ENCODE assay signal across 21 cellular contexts in the genomic region with DNA sequence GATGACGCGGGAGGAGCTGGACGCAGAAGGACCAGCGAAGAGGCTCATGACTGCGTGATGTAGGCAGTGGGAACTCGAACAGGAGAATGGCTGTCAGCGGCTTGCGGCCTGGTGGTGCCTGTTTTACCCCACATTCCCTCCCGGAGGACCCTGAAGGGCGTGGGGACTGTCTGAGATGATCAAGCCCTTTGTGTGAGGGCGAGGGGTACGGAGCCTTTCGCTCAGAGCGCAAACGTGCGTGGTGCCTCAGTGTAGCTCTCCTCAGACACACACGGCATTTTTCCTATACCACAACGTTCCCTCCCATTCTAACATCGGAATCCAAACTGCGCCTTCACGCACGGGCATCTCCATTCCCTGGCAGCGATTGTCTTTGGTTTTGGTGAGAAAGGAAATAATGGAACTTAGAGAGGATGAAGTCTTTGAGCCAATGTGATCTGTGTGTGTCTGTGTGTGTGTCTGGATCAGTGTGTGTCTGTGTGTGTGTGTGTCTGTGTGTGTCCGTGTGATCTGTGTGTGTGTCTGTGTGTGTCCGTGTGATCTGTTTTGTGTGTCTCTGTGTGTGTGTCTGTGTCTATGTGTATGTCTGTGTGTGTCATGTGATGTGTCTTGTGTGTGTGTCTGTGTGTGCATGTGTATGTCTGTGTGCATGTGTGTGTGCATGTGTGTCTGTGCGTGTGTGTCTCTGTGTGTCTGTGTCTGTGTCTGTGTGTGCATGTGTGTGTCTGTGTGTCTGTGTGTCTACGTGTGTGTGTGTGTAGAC. TPM values are rescaled to one million over a fixed set of nuclear protein-coding genes. Genes with fewer than 3 reads are reported as not detected.
DNase-seq lines count a peak whose midpoint lies in the region; ATAC-seq, FAIRE-seq and TF ChIP-seq lines count a peak whose summit lies in the region.
"Had no signal": no experiment of that assay in that cellular context is flagged by ENCODE, and none has a peak within 500 bp of the region (broad histone marks: within the 10 kb centered on the region; RNA-seq: fewer than 3 reads in every experiment).

No MANE protein-coding gene starts in this region.

- TF ChIP-seq POLR2A in A549 (IDR thresholded peaks at IDR 0.05; ENCODE audit: low read length) (0 out of 2 replicates have a peak, but pooled peaks have one; percentile 11), testis (IDR thresholded peaks at IDR 0.05) (no peak)

- DNase-seq in A549 (ENCODE audit: low read depth in 1 of 2, low spot score in 1 of 2) (no peak), Calu3 (no peak), mesenchymal stem cell (peak; percentile 20), NCI-H1694 (lab: John Stamatoyannopoulos, UW) (no peak), testis (no peak), activated gamma-delta T cell (lab: John Stamatoyannopoulos, UW) (no peak)
- DNase-seq: activated CD4-positive, alpha-beta T cell treated with anti-CD3 and anti-CD28 coated beads, Interleukin-2, amount 50 U/mL, for 48 hours; activated T-cell treated with anti-CD3 and anti-CD28 coated beads for 4 hours; AML-193; cortex of kidney; foreskin fibroblast; GDM1; NCI-H1436 had no signal

- no peaks in the 10 kb centered on the region for H3K36me3 ChIP-seq in mesenchymal stem cell (ENCODE audit: control insufficient read depth in 1 of 2, insufficient read depth in 2 of 2, low read depth in 1 of 2, low read length in 2 of 2)
- H3K36me3 ChIP-seq in testis (ENCODE audit: low read depth, missing control alignments): no peaks in the 10 kb centered on the region

- BruUV-seq in Calu3 (replicated peaks; lab: Mats Ljungman, UMichigan): no TSS peak

- CTCF ChIA-PET in A549 (lab: Yijun Ruan, JAX) (interaction anchor here (1.8 to 3.1 kb wide), 2 partner anchors 11 to 36 kb away, joined by 7 read pairs; a partner anchor contains a TSS), Calu3 (lab: Charles Lee) (no interaction called here)

- H3K27me3 ChIP-seq in mesenchymal stem cell (ENCODE audit: control insufficient read depth in 1 of 2, insufficient read depth in 1 of 2, low read length in 2 of 2): peaks cover 0 to 72% of the 10 kb centered on the region in 2 experiments
- no peaks in the 10 kb centered on the region for H3K27me3 ChIP-seq in testis
- H3K27me3 ChIP-seq: body of pancreas had no signal

- TF ChIP-seq EP300 in A549 (IDR thresholded peaks at IDR 0.05): no peak

- no peak overlapping the region for H2BK120ac ChIP-seq in mesenchymal stem cell (ENCODE audit: low read depth, low read length)

- H3K27ac ChIP-seq in A549 (no peak overlapping the region), VCaP (0 out of 2 replicates have a peak overlapping the region, but pooled peaks have one; percentile 88), mesenchymal stem cell (ENCODE audit: low read length, poor library complexity, severe bottlenecking) (no peak overlapping the region), testis (no peak overlapping the region)
- H3K27ac ChIP-seq: body of pancreas, parathyroid adenoma had no signal

- WGBS in A549 (ENCODE audit: missing lambda C conversion rate): 83% methylated on average over 27 of the region's 27 CpGs
- 87% methylated on average over 22 of the region's 27 CpGs for WGBS in mesenchymal stem cell
- WGBS in testis, 2 donors: 80 to 84% methylated on average over 27 of the region's 27 CpGs

- no peaks in the 10 kb centered on the region for H3K9me3 Mint-ChIP-seq in Calu3 (ENCODE audit: low read depth, unreplicated experiment)
- H3K9me3 Mint-ChIP-seq in stimulated activated memory B cell treated with anti-CD40 and anti-IgM and Interleukin-4, amounts not matched to agents 10 μg/mL and 1 μg/mL and 100 μg/mL, for 72 hours: peaks cover 4% of the 10 kb centered on the region

- no peak overlapping the region for H4K91ac ChIP-seq in mesenchymal stem cell (ENCODE audit: low read length)

- peaks cover 78% of the 10 kb centered on the region for H3K36me3 Mint-ChIP-seq in Calu3 (ENCODE audit: insufficient read depth, unreplicated experiment)
- no peaks in the 10 kb centered on the region for H3K36me3 Mint-ChIP-seq in stimulated activated memory B cell treated with anti-CD40 and anti-IgM and Interleukin-4, amounts not matched to agents 10 μg/mL and 1 μg/mL and 100 μg/mL, for 72 hours
- H3K36me3 Mint-ChIP-seq: activated naive CD8-positive, alpha-beta T cell had no signal

- H3K14ac ChIP-seq in mesenchymal stem cell (ENCODE audit: low read length in 2 of 2): no peak overlapping the region

- no peak overlapping the region for H4K8ac ChIP-seq in mesenchymal stem cell (ENCODE audit: low read length)

- H2AFZ ChIP-seq in mesenchymal stem cell (ENCODE audit: low read depth, low read length): no peak overlapping the region
- H2AFZ ChIP-seq: parathyroid adenoma had no signal

- no peak overlapping the region for H3K9ac ChIP-seq in mesenchymal stem cell (ENCODE audit: low read length)
- H3K9ac ChIP-seq: parathyroid adenoma had no signal

- H3K27me3 Mint-ChIP-seq in Calu3 (ENCODE audit: unreplicated experiment): no peaks in the 10 kb centered on the region
- H3K27me3 Mint-ChIP-seq in stimulated activated memory B cell treated with anti-CD40 and anti-IgM and Interleukin-4, amounts not matched to agents 10 μg/mL and 1 μg/mL and 100 μg/mL, for 72 hours: peaks cover 51% of the 10 kb centered on the region
- H3K27me3 Mint-ChIP-seq: activated naive CD8-positive, alpha-beta T cell had no signal

- H3K9me3 ChIP-seq in A549: no peaks in the 10 kb centered on the region
- no peaks in the 10 kb centered on the region for H3K9me3 ChIP-seq in mesenchymal stem cell (ENCODE audit: control insufficient read depth, low read length)
- H3K9me3 ChIP-seq in testis: no peaks in the 10 kb centered on the region
- H3K9me3 ChIP-seq: body of pancreas had no signal

- TF ChIP-seq RAD21 in A549 (conservative IDR thresholded peaks at IDR 0.05 in 1 of 2, IDR thresholded peaks at IDR 0.05 in 1 of 2): no peak

- H3K4me2 ChIP-seq in A549 (no peak overlapping the region), mesenchymal stem cell (ENCODE audit: low read length, poor library complexity, severe bottlenecking) (no peak overlapping the region)

- H3K4ac ChIP-seq in mesenchymal stem cell (ENCODE audit: low read depth in 1 of 2, low read length in 2 of 2): no peak overlapping the region

- peak overlapping the region; percentile 1 for H3K4me3 Mint-ChIP-seq in Calu3 (ENCODE audit: low read depth, unreplicated experiment)
- H3K4me3 Mint-ChIP-seq in stimulated activated memory B cell treated with anti-CD40 and anti-IgM and Interleukin-4, amounts not matched to agents 10 μg/mL and 1 μg/mL and 100 μg/mL, for 72 hours: no peak overlapping the region
- H3K4me3 Mint-ChIP-seq: activated naive CD8-positive, alpha-beta T cell had no signal

- no peak overlapping the region for H2BK5ac ChIP-seq in mesenchymal stem cell (ENCODE audit: low read depth, low read length, poor library complexity, severe bottlenecking)

- H3K4me1 ChIP-seq in A549 (peaks cover 8% of the 10 kb centered on the region), mesenchymal stem cell (ENCODE audit: control insufficient read depth, insufficient read depth, low read depth, low read length) (peaks cover 24% of the 10 kb centered on the region), testis (peaks cover 4% of the 10 kb centered on the region)
- H3K4me1 ChIP-seq: parathyroid adenoma had no signal

- intact Hi-C loops in Calu3 (cut with micrococcal nuclease; ENCODE audit: unreplicated experiment): no loop called here
- intact Hi-C loops in testis (cut with DNase I; ENCODE audit: low total_unique reads): no loop called here

- no peaks in the 10 kb centered on the region for H3K79me1 ChIP-seq in mesenchymal stem cell (replicated peaks; ENCODE audit: low read length, poor library complexity, severe bottlenecking)

- H2BK15ac ChIP-seq in mesenchymal stem cell (ENCODE audit: low read depth, poor library complexity, severe bottlenecking): no peak overlapping the region

- H3K27ac Mint-ChIP-seq in Calu3 (ENCODE audit: unreplicated experiment): peak overlapping the region; percentile 4
- H3K27ac Mint-ChIP-seq in stimulated activated memory B cell treated with anti-CD40 and anti-IgM and Interleukin-4, amounts not matched to agents 10 μg/mL and 1 μg/mL and 100 μg/mL, for 72 hours: no peak overlapping the region
- H3K27ac Mint-ChIP-seq: activated naive CD8-positive, alpha-beta T cell had no signal

- POLR2A ChIA-PET in A549 (lab: Yijun Ruan, JAX): interaction anchor here (2.9 kb wide), 1 partner anchor 12 kb away, joined by 15 read pairs; a partner anchor contains a TSS

- no peak for FAIRE-seq in A549 (lab: Jason Lieb, UNC)
- FAIRE-seq: GM12892, TTC549 had no signal

- TF ChIP-seq CTCF in A549 (IDR thresholded peaks at IDR 0.05) (no peak), Calu3 (IDR thresholded peaks at IDR 0.05; ENCODE audit: unreplicated experiment) (no peak), VCaP (conservative IDR thresholded peaks at IDR 0.05) (no peak), testis (IDR thresholded peaks at IDR 0.05) (no peak)

- H2BK12ac ChIP-seq in mesenchymal stem cell (ENCODE audit: low read length in 2 of 2): no peak overlapping the region

- H3K4me1 Mint-ChIP-seq in Calu3 (ENCODE audit: low read depth, unreplicated experiment): peaks cover 46% of the 10 kb centered on the region
- H3K4me1 Mint-ChIP-seq in stimulated activated memory B cell treated with anti-CD40 and anti-IgM and Interleukin-4, amounts not matched to agents 10 μg/mL and 1 μg/mL and 100 μg/mL, for 72 hours: peaks cover 22% of the 10 kb centered on the region

- H3K18ac ChIP-seq in mesenchymal stem cell (ENCODE audit: low read depth in 1 of 2, low read length in 2 of 2): no peak overlapping the region

- no peak for ATAC-seq in A549
- no peak for ATAC-seq in stimulated activated memory B cell treated with anti-CD40 and anti-IgM and Interleukin-4, amounts not matched to agents 10 μg/mL and 1 μg/mL and 100 μg/mL, for 72 hours
- ATAC-seq: body of pancreas had no signal

- no peak overlapping the region for H3K23ac ChIP-seq in mesenchymal stem cell (ENCODE audit: low read length in 2 of 2)

- H3K4me3 ChIP-seq in A549 (no peak overlapping the region), mesenchymal stem cell (ENCODE audit: insufficient read depth in 1 of 2, low read depth in 1 of 2, low read length in 2 of 2) (no peak overlapping the region), testis (no peak overlapping the region)
- H3K4me3 ChIP-seq: body of pancreas had no signal

- no peak overlapping the region for H2AK5ac ChIP-seq in mesenchymal stem cell (ENCODE audit: low read length, severe bottlenecking)

RNA-seq across cellular contexts. Expression of a gene that starts 5.3 kb away (rescaled TPM):
- polyA plus RNA-seq in A549 (2011; rRNA removed) (1.1 and 1.2 TPM in 2 replicates), A549 (2017; fragmentation: RNase III; extraction: RNeasy Plus Mini Kit Qiagen cat#74134 plus additional on column Dnase treatment) (1.6 to 2.2 TPM (median 2.0 TPM) in 3 replicates), testis (ENCODE audit: insufficient read depth, low read depth, low replicate concordance) (0.26 TPM)
- polyA plus RNA-seq in A549 (2012; cell fraction: cytosol; rRNA removed): 1.3 and 1.8 TPM in 2 replicates
- polyA plus RNA-seq in A549 (2012; cell fraction: nucleus; rRNA removed): 4.3 and 4.6 TPM in 2 replicates
- polyA minus RNA-seq in A549 (2011; rRNA and poly(A)+ RNA removed): 0.54 and 0.91 TPM in 2 replicates
- total RNA-seq in Calu3 (2022) (15.9 and 22.5 TPM in 2 replicates), testis (under 1 TPM in 1 of 2 donors, not detected in 1; 0.37 TPM)
- polyA plus RNA-seq in mesenchymal stem cell (2013, experiment 1 of 2): not detected
- not detected for polyA plus RNA-seq in mesenchymal stem cell (2013, experiment 2 of 2)

RNA-seq across cellular contexts. Expression of a gene that starts 11.3 kb away (rescaled TPM):
- polyA plus RNA-seq in A549 (2011; rRNA removed): 4.6 and 7.7 TPM in 2 replicates
- polyA plus RNA-seq in A549 (2012; cell fraction: cytosol; rRNA removed): 115 and 196 TPM in 2 replicates
- polyA plus RNA-seq in A549 (2012; cell fraction: nucleus; rRNA removed): 41.3 and 97.2 TPM in 2 replicates
- polyA plus RNA-seq in A549 (2017; fragmentation: RNase III; extraction: RNeasy Plus Mini Kit Qiagen cat#74134 plus additional on column Dnase treatment): 217 to 227 TPM (median 224 TPM) in 3 replicates
- 5.5 and 18.1 TPM in 2 replicates for polyA minus RNA-seq in A549 (2011; rRNA and poly(A)+ RNA removed)
- total RNA-seq in Calu3 (2022): 517 and 545 TPM in 2 replicates
- polyA plus RNA-seq in mesenchymal stem cell (2013, experiment 1 of 2): 333 TPM
- 331 TPM for polyA plus RNA-seq in mesenchymal stem cell (2013, experiment 2 of 2)
- 100 to 1,000 TPM; 431 to 529 TPM for total RNA-seq in testis
- 207 TPM for polyA plus RNA-seq in testis (ENCODE audit: insufficient read depth, low read depth, low replicate concordance)

RNA-seq across cellular contexts. Expression of a gene that starts 15.7 kb away (rescaled TPM):
- polyA plus RNA-seq in A549 (2011; rRNA removed): not detected in 2 replicates
- polyA plus RNA-seq in A549 (2012; cell fraction: cytosol; rRNA removed): not detected in 2 replicates
- polyA plus RNA-seq in A549 (2012; cell fraction: nucleus; rRNA removed): 0.02 TPM in 1 of 2 replicates, not detected in the other
- not detected in 3 replicates for polyA plus RNA-seq in A549 (2017; fragmentation: RNase III; extraction: RNeasy Plus Mini Kit Qiagen cat#74134 plus additional on column Dnase treatment)
- polyA minus RNA-seq in A549 (2011; rRNA and poly(A)+ RNA removed): not detected in 2 replicates
- total RNA-seq in Calu3 (2022): not detected in 2 replicates
- polyA plus RNA-seq in mesenchymal stem cell (2013, experiment 1 of 2): not detected
- polyA plus RNA-seq in mesenchymal stem cell (2013, experiment 2 of 2): not detected
- under 1 TPM; 0.19 to 0.24 TPM for total RNA-seq in testis
- polyA plus RNA-seq in testis (ENCODE audit: insufficient read depth, low read depth, low replicate concordance): 0.42 TPM
- total RNA-seq: body of pancreas, liver had no signal
- polyA plus RNA-seq: liver had no signal

RNA-seq across cellular contexts. Expression of a gene that starts 22.1 kb away (rescaled TPM):
- polyA plus RNA-seq in A549 (2011; rRNA removed) (0.09 and 0.18 TPM in 2 replicates), A549 (2017; fragmentation: RNase III; extraction: RNeasy Plus Mini Kit Qiagen cat#74134 plus additional on column Dnase treatment) (0.10 to 0.16 TPM (median 0.14 TPM) in 3 replicates), testis (ENCODE audit: insufficient read depth, low read depth, low replicate concordance) (147 TPM)
- polyA plus RNA-seq in A549 (2012; cell fraction: cytosol; rRNA removed): 0.24 and 0.26 TPM in 2 replicates
- 0.45 and 0.46 TPM in 2 replicates for polyA plus RNA-seq in A549 (2012; cell fraction: nucleus; rRNA removed)
- polyA minus RNA-seq in A549 (2011; rRNA and poly(A)+ RNA removed): 0.34 TPM in 1 of 2 replicates, not detected in the other
- total RNA-seq in Calu3 (2022) (0.24 TPM in 1 of 2 replicates, not detected in the other), testis (100 to 1,000 TPM in 1 of 2 donors, 10 to 100 TPM in 1; 85.4 to 121 TPM)
- polyA plus RNA-seq in mesenchymal stem cell (2013, experiment 1 of 2): 0.91 TPM
- polyA plus RNA-seq in mesenchymal stem cell (2013, experiment 2 of 2): 0.79 TPM

RNA-seq across cellular contexts. Expression of a gene that starts 33.0 kb away (rescaled TPM):
- 16.3 and 17.4 TPM in 2 replicates for polyA plus RNA-seq in A549 (2011; rRNA removed)
- polyA plus RNA-seq in A549 (2012; cell fraction: cytosol; rRNA removed): 34.8 and 42.6 TPM in 2 replicates
- polyA plus RNA-seq in A549 (2012; cell fraction: nucleus; rRNA removed): 54.0 and 82.0 TPM in 2 replicates
- polyA plus RNA-seq in A549 (2017; fragmentation: RNase III; extraction: RNeasy Plus Mini Kit Qiagen cat#74134 plus additional on column Dnase treatment): 128 to 141 TPM (median 129 TPM) in 3 replicates
- 17.8 and 30.8 TPM in 2 replicates for polyA minus RNA-seq in A549 (2011; rRNA and poly(A)+ RNA removed)
- 359 and 393 TPM in 2 replicates for total RNA-seq in Calu3 (2022)
- polyA plus RNA-seq in mesenchymal stem cell (2013, experiment 1 of 2): 4.3 TPM
- polyA plus RNA-seq in mesenchymal stem cell (2013, experiment 2 of 2): 4.3 TPM
- 10 to 100 TPM in 1 of 2 donors, 1 to 10 TPM in 1; 9.8 to 15.9 TPM for total RNA-seq in testis
- polyA plus RNA-seq in testis (ENCODE audit: insufficient read depth, low read depth, low replicate concordance): 19.1 TPM

Comparison
In these comparisons a context has a peak if more than half of its experiments do, and no peak if none do; other contexts are left out.
1. RNA of a gene that starts 5.3 kb away (total RNA-seq): 15.9 to 22.5 TPM in Calu3; 0.37 TPM in testis; every median in the first group is over 10 times any median in the second.